Comparison of ENCODE assay signal across 18 cellular contexts in the genomic region with DNA sequence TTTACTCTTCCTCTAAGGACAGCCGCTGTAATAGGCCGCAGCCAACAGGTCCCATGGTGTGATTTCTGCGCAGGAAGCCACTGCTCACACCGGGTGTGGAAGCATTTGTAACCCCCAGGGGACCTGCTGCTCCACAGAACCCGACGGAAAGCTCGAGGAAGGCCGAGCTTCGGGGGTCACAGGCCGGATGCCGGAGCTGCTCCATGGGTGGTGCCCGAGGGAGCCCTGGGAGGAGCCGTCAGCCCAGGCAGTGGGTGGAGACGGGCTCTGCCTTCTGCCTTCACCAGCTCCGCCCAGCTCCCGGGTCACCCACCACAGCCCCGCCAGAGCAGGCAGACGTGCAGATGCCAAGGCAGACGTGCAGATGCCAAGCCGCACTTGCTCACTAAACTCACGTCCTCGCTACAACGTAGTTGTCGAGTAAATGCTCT.
A peak's percentile ranks its signal among the peaks of the same experiment; 100 is the strongest.
DNase-seq lines count a peak whose midpoint lies in the region; ATAC-seq, FAIRE-seq and TF ChIP-seq lines count a peak whose summit lies in the region.
"Had no signal": no experiment of that assay in that cellular context is flagged by ENCODE, and none has a peak within 500 bp of the region (broad histone marks: within the 10 kb centered on the region; RNA-seq: fewer than 3 reads in every experiment).

No MANE protein-coding gene starts in this region.

- BruUV-seq in MCF 10A (replicated peaks; lab: Mats Ljungman, UMichigan): no TSS peak

- no peak overlapping the region for H3K4me3 ChIP-seq in dorsolateral prefrontal cortex
- no peak overlapping the region for H3K4me3 ChIP-seq in pancreas
- H3K4me3 ChIP-seq: A549, hepatocyte, thyroid gland had no signal

- DNase-seq in activated CD4-positive, alpha-beta T cell treated with anti-CD3 and anti-CD28 coated beads for 48 hours: peak; percentile 2
- DNase-seq in activated CD4-positive, alpha-beta T cell treated with anti-CD3 and anti-CD28 coated beads, Interleukin-2, amount 10 ng/mL, durations not matched to agents 24 days and 14 days: no peak
- DNase-seq in GM04504 (ENCODE audit: low read depth) (peak; percentile 45), dorsolateral prefrontal cortex (peak in 7 of 10 donors; percentile 18 to 34 (median 28)), pancreas (peak in 4 of 6 donors; percentile 5 to 67 (median 24)), NCI-H146 treated with DMSO at 0.1 percent for 48 hours (lab: John Stamatoyannopoulos, UW; ENCODE audit: unreplicated experiment) (no peak), NCI-H2107 treated with DMSO at 0.1 percent for 48 hours (lab: John Stamatoyannopoulos, UW; ENCODE audit: unreplicated experiment) (no peak), MCF 10A (ENCODE audit: unreplicated experiment) (no peak)
- DNase-seq: activated CD8-positive, alpha-beta T cell treated with anti-CD3 and anti-CD28 coated beads for 36 hours; activated naive CD8-positive, alpha-beta T cell treated with anti-CD3 and anti-CD28 coated beads for 36 hours; erythroblast; mammary epithelial cell; NCI-H1092; nucleus accumbens; thyroid gland had no signal

- H3K27ac Mint-ChIP-seq in activated CD4-positive, alpha-beta T cell treated with anti-CD3 and anti-CD28 coated beads, Interleukin-2, amount 10 ng/mL, durations not matched to agents 24 days and 14 days: no peak overlapping the region
- H3K27ac Mint-ChIP-seq in MCF 10A (ENCODE audit: low read depth, unreplicated experiment): no peak overlapping the region
- H3K27ac Mint-ChIP-seq: activated CD8-positive, alpha-beta T cell treated with anti-CD3 and anti-CD28 coated beads for 36 hours; activated naive CD8-positive, alpha-beta T cell treated with anti-CD3 and anti-CD28 coated beads for 36 hours; T-helper 17 cell had no signal

- no peaks in the 10 kb centered on the region for H3K9me3 Mint-ChIP-seq in activated CD4-positive, alpha-beta T cell treated with anti-CD3 and anti-CD28 coated beads, Interleukin-2, amount 10 ng/mL, durations not matched to agents 24 days and 14 days
- H3K9me3 Mint-ChIP-seq in MCF 10A (ENCODE audit: unreplicated experiment): peaks cover 14% of the 10 kb centered on the region

- POLR2A ChIA-PET in MCF 10A (lab: Yijun Ruan, JAX): no interaction called here

- no peaks in the 10 kb centered on the region for H3K36me3 Mint-ChIP-seq in activated CD4-positive, alpha-beta T cell treated with anti-CD3 and anti-CD28 coated beads, Interleukin-2, amount 10 ng/mL, durations not matched to agents 24 days and 14 days (ENCODE audit: low read depth)
- no peaks in the 10 kb centered on the region for H3K36me3 Mint-ChIP-seq in MCF 10A (ENCODE audit: insufficient read depth, unreplicated experiment)

- H3K27me3 Mint-ChIP-seq in activated CD4-positive, alpha-beta T cell treated with anti-CD3 and anti-CD28 coated beads, Interleukin-2, amount 10 ng/mL, durations not matched to agents 24 days and 14 days: no peaks in the 10 kb centered on the region
- H3K27me3 Mint-ChIP-seq in MCF 10A (ENCODE audit: insufficient read depth, unreplicated experiment): no peaks in the 10 kb centered on the region
- H3K27me3 Mint-ChIP-seq: activated CD8-positive, alpha-beta T cell treated with anti-CD3 and anti-CD28 coated beads for 36 hours; activated naive CD8-positive, alpha-beta T cell treated with anti-CD3 and anti-CD28 coated beads for 36 hours; T-helper 17 cell had no signal

- H3K27me3 ChIP-seq in dorsolateral prefrontal cortex: peaks cover 0 to 4% (median 0%) of the 10 kb centered on the region in 45 donors
- no peaks in the 10 kb centered on the region for H3K27me3 ChIP-seq in pancreas
- H3K27me3 ChIP-seq: hepatocyte, thyroid gland had no signal

- TF ChIP-seq CTCF in dorsolateral prefrontal cortex (IDR thresholded peaks at IDR 0.05 in 54 of 56, conservative IDR thresholded peaks at IDR 0.05 in 2 of 56; ENCODE audit: low read depth in 1 of 56, partially characterized antibody in 56 of 56) (no peak), pancreas (IDR thresholded peaks at IDR 0.05) (no peak), MCF 10A (IDR thresholded peaks at IDR 0.05; ENCODE audit: unreplicated experiment) (no peak)

- no peaks in the 10 kb centered on the region for H3K9me3 ChIP-seq in pancreas
- H3K9me3 ChIP-seq: A549, thyroid gland had no signal

- no peaks in the 10 kb centered on the region for H3K4me1 ChIP-seq in pancreas
- H3K4me1 ChIP-seq: A549 had no signal

- H3K4me3 Mint-ChIP-seq in activated CD4-positive, alpha-beta T cell treated with anti-CD3 and anti-CD28 coated beads, Interleukin-2, amount 10 ng/mL, durations not matched to agents 24 days and 14 days: no peak overlapping the region
- H3K4me3 Mint-ChIP-seq in MCF 10A (ENCODE audit: unreplicated experiment): no peak overlapping the region
- H3K4me3 Mint-ChIP-seq: activated CD8-positive, alpha-beta T cell treated with anti-CD3 and anti-CD28 coated beads for 36 hours; activated naive CD8-positive, alpha-beta T cell treated with anti-CD3 and anti-CD28 coated beads for 36 hours; T-helper 17 cell had no signal

- intact Hi-C loops in activated CD4-positive, alpha-beta T cell treated with anti-CD3 and anti-CD28 coated beads, Interleukin-2, amount 10 ng/mL, durations not matched to agents 24 days and 14 days (cut with micrococcal nuclease): no loop called here
- intact Hi-C loops in dorsolateral prefrontal cortex (cut with DNase I) (loop anchor here in 1 of 2 donors (10.0 kb wide), 1 partner anchor 271 kb away; no protein-coding TSS in a partner anchor), pancreas (cut with DNase I) (loop anchor here in 1 of 3 donors (10.0 kb wide), 1 partner anchor 271 kb away; no protein-coding TSS in a partner anchor), MCF 10A (cut with micrococcal nuclease) (no loop called here)

- H3K36me3 ChIP-seq in pancreas: no peaks in the 10 kb centered on the region
- H3K36me3 ChIP-seq: thyroid gland had no signal

- H3K4me1 Mint-ChIP-seq in activated CD4-positive, alpha-beta T cell treated with anti-CD3 and anti-CD28 coated beads, Interleukin-2, amount 10 ng/mL, durations not matched to agents 24 days and 14 days: peaks cover 15% of the 10 kb centered on the region
- peaks cover 15% of the 10 kb centered on the region for H3K4me1 Mint-ChIP-seq in MCF 10A (ENCODE audit: insufficient read depth, unreplicated experiment)

- CTCF ChIA-PET in MCF 10A (lab: Yijun Ruan, JAX): no interaction called here

- H3K27ac ChIP-seq in dorsolateral prefrontal cortex (no peak overlapping the region), pancreas (no peak overlapping the region)
- H3K27ac ChIP-seq: A549, hepatocyte, thyroid gland had no signal

- FAIRE-seq in pancreas (lab: Jason Lieb, UNC): no peak
- FAIRE-seq: A549 had no signal

- no peak for ATAC-seq in pancreas
- ATAC-seq: A549; activated CD8-positive, alpha-beta T cell treated with anti-CD3 and anti-CD28 coated beads for 36 hours; T-helper 17 cell had no signal

- WGBS in pancreas, 2 donors: 76 to 87% methylated on average over 24 of the region's 24 CpGs

Comparison
In these comparisons a context has a peak if more than half of its experiments do, and no peak if none do; other contexts are left out.
1. DNase-seq: peak in activated CD4-positive, alpha-beta T cell treated with anti-CD3 and anti-CD28 coated beads for 48 hours (single experiment), GM04504 (single experiment), dorsolateral prefrontal cortex (7 of 10) and pancreas (4 of 6); none in activated CD4-positive, alpha-beta T cell treated with anti-CD3 and anti-CD28 coated beads, Interleukin-2, amount 10 ng/mL, durations not matched to agents 24 days and 14 days (single experiment), NCI-H146 treated with DMSO at 0.1 percent for 48 hours (single experiment), NCI-H2107 treated with DMSO at 0.1 percent for 48 hours (single experiment) and MCF 10A (single experiment).